In the genomic region with DNA sequence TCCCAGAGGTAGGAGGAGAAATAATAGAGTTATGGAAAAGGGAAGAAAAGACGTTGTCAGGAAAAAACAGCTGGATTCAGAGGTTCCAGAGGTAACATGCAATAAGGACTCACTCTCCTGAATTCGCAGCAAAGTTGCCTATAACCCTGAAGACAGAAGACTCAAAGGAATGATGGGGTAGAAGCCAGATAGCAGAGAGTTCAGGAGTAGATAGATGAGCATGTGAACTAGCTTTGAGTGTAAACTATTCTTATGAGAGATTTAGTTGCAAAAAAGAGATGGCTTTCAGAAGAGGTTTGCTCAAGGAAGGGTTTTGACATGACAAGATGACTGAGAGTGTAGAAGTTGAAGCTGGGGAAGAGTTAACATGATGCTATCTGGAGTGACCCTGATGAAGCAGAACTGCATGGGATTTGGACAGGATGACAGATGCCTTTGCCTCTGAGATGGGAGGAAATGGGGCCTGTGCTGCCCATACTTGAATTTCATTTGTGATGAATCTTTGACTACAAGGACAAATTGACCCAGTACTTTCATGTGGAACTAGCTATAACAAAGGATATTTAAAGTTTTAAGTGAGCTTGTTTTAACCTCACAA, we compare ENCODE assay signal across 1 cellular context.
TF ChIP-seq lines count a peak whose summit lies in the region.

No MANE protein-coding gene starts in this region.

TF ChIP-seq in K562, 482 proteins besides CTCF, POLR2A, EP300 and RAD21 (continued from another document):
- TF ChIP-seq, protein P1, sequence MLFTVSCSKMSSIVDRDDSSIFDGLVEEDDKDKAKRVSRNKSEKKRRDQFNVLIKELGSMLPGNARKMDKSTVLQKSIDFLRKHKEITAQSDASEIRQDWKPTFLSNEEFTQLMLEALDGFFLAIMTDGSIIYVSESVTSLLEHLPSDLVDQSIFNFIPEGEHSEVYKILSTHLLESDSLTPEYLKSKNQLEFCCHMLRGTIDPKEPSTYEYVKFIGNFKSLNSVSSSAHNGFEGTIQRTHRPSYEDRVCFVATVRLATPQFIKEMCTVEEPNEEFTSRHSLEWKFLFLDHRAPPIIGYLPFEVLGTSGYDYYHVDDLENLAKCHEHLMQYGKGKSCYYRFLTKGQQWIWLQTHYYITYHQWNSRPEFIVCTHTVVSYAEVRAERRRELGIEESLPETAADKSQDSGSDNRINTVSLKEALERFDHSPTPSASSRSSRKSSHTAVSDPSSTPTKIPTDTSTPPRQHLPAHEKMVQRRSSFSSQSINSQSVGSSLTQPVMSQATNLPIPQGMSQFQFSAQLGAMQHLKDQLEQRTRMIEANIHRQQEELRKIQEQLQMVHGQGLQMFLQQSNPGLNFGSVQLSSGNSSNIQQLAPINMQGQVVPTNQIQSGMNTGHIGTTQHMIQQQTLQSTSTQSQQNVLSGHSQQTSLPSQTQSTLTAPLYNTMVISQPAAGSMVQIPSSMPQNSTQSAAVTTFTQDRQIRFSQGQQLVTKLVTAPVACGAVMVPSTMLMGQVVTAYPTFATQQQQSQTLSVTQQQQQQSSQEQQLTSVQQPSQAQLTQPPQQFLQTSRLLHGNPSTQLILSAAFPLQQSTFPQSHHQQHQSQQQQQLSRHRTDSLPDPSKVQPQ (CRISPR knock-in tag; IDR thresholded peaks at IDR 0.05; ENCODE audit: borderline replicate concordance), result no peak
- TF ChIP-seq, protein P2, sequence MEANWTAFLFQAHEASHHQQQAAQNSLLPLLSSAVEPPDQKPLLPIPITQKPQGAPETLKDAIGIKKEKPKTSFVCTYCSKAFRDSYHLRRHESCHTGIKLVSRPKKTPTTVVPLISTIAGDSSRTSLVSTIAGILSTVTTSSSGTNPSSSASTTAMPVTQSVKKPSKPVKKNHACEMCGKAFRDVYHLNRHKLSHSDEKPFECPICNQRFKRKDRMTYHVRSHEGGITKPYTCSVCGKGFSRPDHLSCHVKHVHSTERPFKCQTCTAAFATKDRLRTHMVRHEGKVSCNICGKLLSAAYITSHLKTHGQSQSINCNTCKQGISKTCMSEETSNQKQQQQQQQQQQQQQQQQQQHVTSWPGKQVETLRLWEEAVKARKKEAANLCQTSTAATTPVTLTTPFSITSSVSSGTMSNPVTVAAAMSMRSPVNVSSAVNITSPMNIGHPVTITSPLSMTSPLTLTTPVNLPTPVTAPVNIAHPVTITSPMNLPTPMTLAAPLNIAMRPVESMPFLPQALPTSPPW (CRISPR knock-in tag; IDR thresholded peaks at IDR 0.05), result 0 out of 2 replicates have a peak, but pooled peaks have one; percentile 18
- no peak for TF ChIP-seq HDAC2 (IDR thresholded peaks at IDR 0.05)
- TF ChIP-seq, protein P3, sequence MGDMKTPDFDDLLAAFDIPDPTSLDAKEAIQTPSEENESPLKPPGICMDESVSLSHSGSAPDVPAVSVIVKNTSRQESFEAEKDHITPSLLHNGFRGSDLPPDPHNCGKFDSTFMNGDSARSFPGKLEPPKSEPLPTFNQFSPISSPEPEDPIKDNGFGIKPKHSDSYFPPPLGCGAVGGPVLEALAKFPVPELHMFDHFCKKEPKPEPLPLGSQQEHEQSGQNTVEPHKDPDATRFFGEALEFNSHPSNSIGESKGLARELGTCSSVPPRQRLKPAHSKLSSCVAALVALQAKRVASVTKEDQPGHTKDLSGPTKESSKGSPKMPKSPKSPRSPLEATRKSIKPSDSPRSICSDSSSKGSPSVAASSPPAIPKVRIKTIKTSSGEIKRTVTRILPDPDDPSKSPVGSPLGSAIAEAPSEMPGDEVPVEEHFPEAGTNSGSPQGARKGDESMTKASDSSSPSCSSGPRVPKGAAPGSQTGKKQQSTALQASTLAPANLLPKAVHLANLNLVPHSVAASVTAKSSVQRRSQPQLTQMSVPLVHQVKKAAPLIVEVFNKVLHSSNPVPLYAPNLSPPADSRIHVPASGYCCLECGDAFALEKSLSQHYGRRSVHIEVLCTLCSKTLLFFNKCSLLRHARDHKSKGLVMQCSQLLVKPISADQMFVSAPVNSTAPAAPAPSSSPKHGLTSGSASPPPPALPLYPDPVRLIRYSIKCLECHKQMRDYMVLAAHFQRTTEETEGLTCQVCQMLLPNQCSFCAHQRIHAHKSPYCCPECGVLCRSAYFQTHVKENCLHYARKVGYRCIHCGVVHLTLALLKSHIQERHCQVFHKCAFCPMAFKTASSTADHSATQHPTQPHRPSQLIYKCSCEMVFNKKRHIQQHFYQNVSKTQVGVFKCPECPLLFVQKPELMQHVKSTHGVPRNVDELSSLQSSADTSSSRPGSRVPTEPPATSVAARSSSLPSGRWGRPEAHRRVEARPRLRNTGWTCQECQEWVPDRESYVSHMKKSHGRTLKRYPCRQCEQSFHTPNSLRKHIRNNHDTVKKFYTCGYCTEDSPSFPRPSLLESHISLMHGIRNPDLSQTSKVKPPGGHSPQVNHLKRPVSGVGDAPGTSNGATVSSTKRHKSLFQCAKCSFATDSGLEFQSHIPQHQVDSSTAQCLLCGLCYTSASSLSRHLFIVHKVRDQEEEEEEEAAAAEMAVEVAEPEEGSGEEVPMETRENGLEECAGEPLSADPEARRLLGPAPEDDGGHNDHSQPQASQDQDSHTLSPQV (IDR thresholded peaks at IDR 0.05), result peak; percentile 68; the same call in 1 of the 2 replicates
